8 cellular contexts compared by ENCODE assay signal in genomic region chr7:17680943-17681351, GRCh38.
DNase-seq lines count a peak whose midpoint lies in the region; ATAC-seq and TF ChIP-seq lines count a peak whose summit lies in the region.

No MANE protein-coding gene starts in this region.

- H3K27ac Mint-ChIP-seq in Calu3 (ENCODE audit: unreplicated experiment): no peak overlapping the region

- CTCF ChIA-PET in Calu3 (lab: Charles Lee): interaction anchor here (0.5 to 1.4 kb wide), 6 partner anchors 8 to 698 kb away, joined by 3 to 7 read pairs (median 4); no protein-coding TSS in a partner anchor

- H3K36me3 ChIP-seq in brain microvascular endothelial cell (replicated peaks): no peaks in the 10 kb centered on the region
- H3K36me3 ChIP-seq in left lung: no peaks in the 10 kb centered on the region

- no peak overlapping the region for H3K4me3 Mint-ChIP-seq in Calu3 (ENCODE audit: low read depth, unreplicated experiment)

- ATAC-seq in left lung: peak; percentile 34
- ATAC-seq in HG02970 (IDR thresholded peaks at IDR 0.05; ENCODE audit: low FRiP score, unreplicated experiment): no peak
- ATAC-seq in HG03378 (IDR thresholded peaks at IDR 0.05; ENCODE audit: unreplicated experiment): no peak

- DNase-seq in Calu3: no peak
- peak; percentile 52 for DNase-seq in KBM-7
- DNase-seq in brain microvascular endothelial cell: no peak
- DNase-seq in left lung: no peak
- no peak for DNase-seq in stimulated activated CD4-positive, alpha-beta T cell treated with anti-CD3 and anti-CD28 coated beads, Interleukin-2, amount 100 ng/mL, for 24 hours
- DNase-seq in NK-92 treated with Interleukin-12 subunit alpha and Interleukin-12 subunit beta, amount 100 ng/mL, for 24 hours (lab: John Stamatoyannopoulos, UW): no peak

- peaks cover 48% of the 10 kb centered on the region for H3K4me1 Mint-ChIP-seq in Calu3 (ENCODE audit: low read depth, unreplicated experiment)

- H3K4me3 ChIP-seq in brain microvascular endothelial cell (ENCODE audit: low read depth, low read length) (no peak overlapping the region), left lung (no peak overlapping the region)

- H3K9me3 Mint-ChIP-seq in Calu3 (ENCODE audit: low read depth, unreplicated experiment): no peaks in the 10 kb centered on the region

- no peaks in the 10 kb centered on the region for H3K9me3 ChIP-seq in left lung

- intact Hi-C loops in Calu3 (cut with micrococcal nuclease; ENCODE audit: unreplicated experiment): loop anchor here (1.0 to 2.0 kb wide), 2 partner anchors 90 to 664 kb away; no protein-coding TSS in a partner anchor
- intact Hi-C loops in left lung (cut with DNase I): no loop called here

- in situ Hi-C loops in KBM-7 (cut with MboI; ENCODE audit: low pct_unique_long_range_greater_than_20kb, low sequenced_read_pairs): loop anchor here (25.0 kb wide), 1 partner anchor 631 kb away; no protein-coding TSS in a partner anchor
- in situ Hi-C loops in brain microvascular endothelial cell (cut with HindIII; ENCODE audit: low pct_ligation_motif_present, low sequenced_read_pairs): no loop called here

- H3K4me1 ChIP-seq in left lung: peaks cover 18 to 22% of the 10 kb centered on the region in 2 donors

- H3K27me3 ChIP-seq in brain microvascular endothelial cell (replicated peaks) (no peaks in the 10 kb centered on the region), left lung (no peaks in the 10 kb centered on the region)

- H3K27me3 Mint-ChIP-seq in Calu3 (ENCODE audit: unreplicated experiment): no peaks in the 10 kb centered on the region

- H3K27ac ChIP-seq in brain microvascular endothelial cell (peak overlapping the region; percentile 81), left lung (peak overlapping the region in 1 of 2 donors; percentile 45)

- no peaks in the 10 kb centered on the region for H3K36me3 Mint-ChIP-seq in Calu3 (ENCODE audit: insufficient read depth, unreplicated experiment)

- TF ChIP-seq CTCF in Calu3 (IDR thresholded peaks at IDR 0.05; ENCODE audit: unreplicated experiment): peak; percentile 54
- TF ChIP-seq CTCF in brain microvascular endothelial cell (IDR thresholded peaks at IDR 0.05; ENCODE audit: low read depth, low read length, missing control alignments): no peak
- TF ChIP-seq CTCF in left lung (IDR thresholded peaks at IDR 0.05): peak; percentile 20 to 33

- BruUV-seq in Calu3 (replicated peaks; lab: Mats Ljungman, UMichigan): no TSS peak
